In the genomic region with DNA sequence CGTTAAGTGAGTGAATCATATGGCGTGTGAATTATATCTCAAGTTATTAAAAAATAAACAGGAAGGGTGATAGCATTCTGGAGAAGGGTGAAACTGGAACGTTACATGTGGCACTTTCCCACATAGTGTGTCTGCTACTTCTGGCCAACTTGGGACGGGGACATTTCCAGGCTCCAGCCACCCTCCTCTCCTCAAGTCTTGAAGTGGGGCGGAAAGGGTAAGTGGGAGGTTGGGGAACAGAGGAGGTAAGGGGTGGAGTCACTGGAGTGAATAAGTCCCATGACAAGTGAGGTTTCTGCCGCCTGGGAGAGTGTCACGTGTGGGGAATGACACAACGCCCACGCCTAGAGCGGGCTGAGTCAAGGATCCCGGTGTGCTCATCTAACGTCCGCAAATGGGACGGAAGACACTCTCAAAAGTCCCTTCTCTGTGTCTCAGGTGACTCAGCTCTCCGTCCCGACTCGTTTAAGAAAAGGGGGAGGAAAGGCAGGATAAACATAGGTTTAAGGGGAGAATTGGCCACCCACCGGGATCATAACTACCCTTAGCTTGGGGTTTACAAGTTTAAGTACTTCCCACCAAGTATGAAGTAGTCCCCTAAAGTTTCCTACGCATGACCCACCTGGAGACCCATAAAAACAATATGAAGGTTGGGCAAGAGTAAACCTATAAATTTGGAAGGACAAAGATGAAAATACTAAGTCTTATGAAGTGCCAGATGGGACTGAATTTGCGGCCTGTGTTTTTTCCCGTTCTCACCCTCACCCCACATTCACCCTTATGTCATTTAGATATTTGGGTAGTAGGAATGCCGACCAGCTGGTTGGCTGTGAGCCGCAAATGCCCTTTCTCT, we compare ENCODE assay signal across 1 cellular context.
TF ChIP-seq lines count a peak whose summit lies in the region.

No MANE protein-coding gene starts in this region.

TF ChIP-seq in HepG2, 621 proteins besides CTCF, POLR2A, EP300 and RAD21 (continued from another document and continues in another):
- TF ChIP-seq RBM22 (optimal IDR thresholded peaks at IDR 0.05; ENCODE audit: low read length) (no peak), ZNF253 (CRISPR knock-in tag; IDR thresholded peaks at IDR 0.05; ENCODE audit: borderline replicate concordance) (no peak), KDM3A (CRISPR knock-in tag; IDR thresholded peaks at IDR 0.05; ENCODE audit: low read depth) (no peak; the same call in 1 of the 2 replicates), ZNF549 (CRISPR knock-in tag; IDR thresholded peaks at IDR 0.05) (no peak), AHR (CRISPR knock-in tag; IDR thresholded peaks at IDR 0.05) (peak; percentile 55; the same call in 1 of the 2 replicates), HOXA7 (CRISPR knock-in tag; IDR thresholded peaks at IDR 0.05) (no peak), ZKSCAN5 (CRISPR knock-in tag; IDR thresholded peaks at IDR 0.05) (peak; percentile 69; the same call in 1 of the 2 replicates), ZNF329 (CRISPR knock-in tag; IDR thresholded peaks at IDR 0.05; ENCODE audit: low read depth) (no peak), ZNF703 (CRISPR knock-in tag; IDR thresholded peaks at IDR 0.05; ENCODE audit: borderline replicate concordance) (no peak), ZNF629 (CRISPR knock-in tag; conservative IDR thresholded peaks at IDR 0.05) (no peak), ZNF737 (CRISPR knock-in tag; IDR thresholded peaks at IDR 0.05; ENCODE audit: borderline replicate concordance) (no peak), RORA (CRISPR knock-in tag; IDR thresholded peaks at IDR 0.05) (no peak), ZNF713 (CRISPR knock-in tag; IDR thresholded peaks at IDR 0.05) (no peak), SMYD3 (CRISPR knock-in tag; IDR thresholded peaks at IDR 0.05) (no peak), ZNF777 (CRISPR knock-in tag; IDR thresholded peaks at IDR 0.05) (no peak), ZNF670 (CRISPR knock-in tag; IDR thresholded peaks at IDR 0.05; ENCODE audit: borderline replicate concordance) (no peak), HMGA1 (CRISPR knock-in tag; conservative IDR thresholded peaks at IDR 0.05) (no peak), ZNF569 (CRISPR knock-in tag; IDR thresholded peaks at IDR 0.05; ENCODE audit: borderline replicate concordance) (no peak), ZNF766 (CRISPR knock-in tag; IDR thresholded peaks at IDR 0.05; ENCODE audit: borderline replicate concordance) (peak; percentile 91; the same call in 1 of the 2 replicates), MTA3 (CRISPR knock-in tag; IDR thresholded peaks at IDR 0.05) (no peak), TEAD2 (CRISPR knock-in tag; IDR thresholded peaks at IDR 0.05) (no peak), ZNF572 (CRISPR knock-in tag; IDR thresholded peaks at IDR 0.05) (no peak), ZFP36L2 (CRISPR knock-in tag; IDR thresholded peaks at IDR 0.05) (no peak), ZBTB7B (CRISPR knock-in tag; IDR thresholded peaks at IDR 0.05) (no peak), SP5 (CRISPR knock-in tag; IDR thresholded peaks at IDR 0.05; ENCODE audit: borderline replicate concordance, low read depth) (peak; percentile 78), GABPA (IDR thresholded peaks at IDR 0.05; ENCODE audit: low read depth, low read length) (no peak), GABPA (CRISPR knock-in tag; IDR thresholded peaks at IDR 0.05; ENCODE audit: low read depth) (peak; percentile 41; the same call in 1 of the 2 replicates), ZNF761 (CRISPR knock-in tag; conservative IDR thresholded peaks at IDR 0.05) (no peak), MAFF (IDR thresholded peaks at IDR 0.05; ENCODE audit: low read depth, low read length) (no peak), FOSL2 (CRISPR knock-in tag; IDR thresholded peaks at IDR 0.05) (peak; percentile 87), ZNF564 (CRISPR knock-in tag; IDR thresholded peaks at IDR 0.05) (0 out of 2 replicates have a peak, but pooled peaks have one; percentile 12)
- TF ChIP-seq, protein P1, sequence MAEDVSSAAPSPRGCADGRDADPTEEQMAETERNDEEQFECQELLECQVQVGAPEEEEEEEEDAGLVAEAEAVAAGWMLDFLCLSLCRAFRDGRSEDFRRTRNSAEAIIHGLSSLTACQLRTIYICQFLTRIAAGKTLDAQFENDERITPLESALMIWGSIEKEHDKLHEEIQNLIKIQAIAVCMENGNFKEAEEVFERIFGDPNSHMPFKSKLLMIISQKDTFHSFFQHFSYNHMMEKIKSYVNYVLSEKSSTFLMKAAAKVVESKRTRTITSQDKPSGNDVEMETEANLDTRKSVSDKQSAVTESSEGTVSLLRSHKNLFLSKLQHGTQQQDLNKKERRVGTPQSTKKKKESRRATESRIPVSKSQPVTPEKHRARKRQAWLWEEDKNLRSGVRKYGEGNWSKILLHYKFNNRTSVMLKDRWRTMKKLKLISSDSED (CRISPR knock-in tag; IDR thresholded peaks at IDR 0.05) = no peak
- TF ChIP-seq, protein P2, sequence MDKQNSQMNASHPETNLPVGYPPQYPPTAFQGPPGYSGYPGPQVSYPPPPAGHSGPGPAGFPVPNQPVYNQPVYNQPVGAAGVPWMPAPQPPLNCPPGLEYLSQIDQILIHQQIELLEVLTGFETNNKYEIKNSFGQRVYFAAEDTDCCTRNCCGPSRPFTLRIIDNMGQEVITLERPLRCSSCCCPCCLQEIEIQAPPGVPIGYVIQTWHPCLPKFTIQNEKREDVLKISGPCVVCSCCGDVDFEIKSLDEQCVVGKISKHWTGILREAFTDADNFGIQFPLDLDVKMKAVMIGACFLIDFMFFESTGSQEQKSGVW (CRISPR knock-in tag; IDR thresholded peaks at IDR 0.05; ENCODE audit: borderline replicate concordance) = no peak
- TF ChIP-seq, protein P3, sequence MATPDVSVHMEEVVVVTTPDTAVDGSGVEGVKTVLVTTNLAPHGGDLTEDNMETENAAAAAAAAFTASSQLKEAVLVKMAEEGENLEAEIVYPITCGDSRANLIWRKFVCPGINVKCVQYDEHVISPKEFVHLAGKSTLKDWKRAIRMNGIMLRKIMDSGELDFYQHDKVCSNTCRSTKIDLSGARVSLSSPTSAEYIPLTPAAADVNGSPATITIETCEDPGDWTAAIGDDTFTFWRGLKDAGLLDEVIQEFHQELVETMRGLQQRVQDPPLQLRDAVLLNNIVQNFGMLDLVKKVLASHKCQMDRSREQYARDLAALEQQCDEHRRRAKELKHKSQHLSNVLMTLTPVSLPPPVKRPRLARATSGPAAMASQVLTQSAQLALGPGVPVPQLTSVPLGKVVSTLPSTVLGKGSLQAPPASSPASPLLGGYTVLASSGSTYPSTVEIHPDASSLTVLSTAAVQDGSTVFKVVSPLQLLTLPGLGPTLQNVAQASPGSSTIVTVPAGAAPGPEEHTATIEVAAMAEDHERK (CRISPR knock-in tag; IDR thresholded peaks at IDR 0.05; ENCODE audit: low read depth) = no peak
- TF ChIP-seq, protein P4, sequence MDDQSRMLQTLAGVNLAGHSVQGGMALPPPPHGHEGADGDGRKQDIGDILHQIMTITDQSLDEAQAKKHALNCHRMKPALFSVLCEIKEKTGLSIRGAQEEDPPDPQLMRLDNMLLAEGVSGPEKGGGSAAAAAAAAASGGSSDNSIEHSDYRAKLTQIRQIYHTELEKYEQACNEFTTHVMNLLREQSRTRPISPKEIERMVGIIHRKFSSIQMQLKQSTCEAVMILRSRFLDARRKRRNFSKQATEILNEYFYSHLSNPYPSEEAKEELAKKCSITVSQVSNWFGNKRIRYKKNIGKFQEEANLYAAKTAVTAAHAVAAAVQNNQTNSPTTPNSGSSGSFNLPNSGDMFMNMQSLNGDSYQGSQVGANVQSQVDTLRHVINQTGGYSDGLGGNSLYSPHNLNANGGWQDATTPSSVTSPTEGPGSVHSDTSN (CRISPR knock-in tag; IDR thresholded peaks at IDR 0.05; ENCODE audit: borderline replicate concordance) = no peak
- TF ChIP-seq, protein P5, sequence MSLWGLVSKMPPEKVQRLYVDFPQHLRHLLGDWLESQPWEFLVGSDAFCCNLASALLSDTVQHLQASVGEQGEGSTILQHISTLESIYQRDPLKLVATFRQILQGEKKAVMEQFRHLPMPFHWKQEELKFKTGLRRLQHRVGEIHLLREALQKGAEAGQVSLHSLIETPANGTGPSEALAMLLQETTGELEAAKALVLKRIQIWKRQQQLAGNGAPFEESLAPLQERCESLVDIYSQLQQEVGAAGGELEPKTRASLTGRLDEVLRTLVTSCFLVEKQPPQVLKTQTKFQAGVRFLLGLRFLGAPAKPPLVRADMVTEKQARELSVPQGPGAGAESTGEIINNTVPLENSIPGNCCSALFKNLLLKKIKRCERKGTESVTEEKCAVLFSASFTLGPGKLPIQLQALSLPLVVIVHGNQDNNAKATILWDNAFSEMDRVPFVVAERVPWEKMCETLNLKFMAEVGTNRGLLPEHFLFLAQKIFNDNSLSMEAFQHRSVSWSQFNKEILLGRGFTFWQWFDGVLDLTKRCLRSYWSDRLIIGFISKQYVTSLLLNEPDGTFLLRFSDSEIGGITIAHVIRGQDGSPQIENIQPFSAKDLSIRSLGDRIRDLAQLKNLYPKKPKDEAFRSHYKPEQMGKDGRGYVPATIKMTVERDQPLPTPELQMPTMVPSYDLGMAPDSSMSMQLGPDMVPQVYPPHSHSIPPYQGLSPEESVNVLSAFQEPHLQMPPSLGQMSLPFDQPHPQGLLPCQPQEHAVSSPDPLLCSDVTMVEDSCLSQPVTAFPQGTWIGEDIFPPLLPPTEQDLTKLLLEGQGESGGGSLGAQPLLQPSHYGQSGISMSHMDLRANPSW (CRISPR knock-in tag; IDR thresholded peaks at IDR 0.05; ENCODE audit: borderline replicate concordance) = no peak
- TF ChIP-seq, protein P6, sequence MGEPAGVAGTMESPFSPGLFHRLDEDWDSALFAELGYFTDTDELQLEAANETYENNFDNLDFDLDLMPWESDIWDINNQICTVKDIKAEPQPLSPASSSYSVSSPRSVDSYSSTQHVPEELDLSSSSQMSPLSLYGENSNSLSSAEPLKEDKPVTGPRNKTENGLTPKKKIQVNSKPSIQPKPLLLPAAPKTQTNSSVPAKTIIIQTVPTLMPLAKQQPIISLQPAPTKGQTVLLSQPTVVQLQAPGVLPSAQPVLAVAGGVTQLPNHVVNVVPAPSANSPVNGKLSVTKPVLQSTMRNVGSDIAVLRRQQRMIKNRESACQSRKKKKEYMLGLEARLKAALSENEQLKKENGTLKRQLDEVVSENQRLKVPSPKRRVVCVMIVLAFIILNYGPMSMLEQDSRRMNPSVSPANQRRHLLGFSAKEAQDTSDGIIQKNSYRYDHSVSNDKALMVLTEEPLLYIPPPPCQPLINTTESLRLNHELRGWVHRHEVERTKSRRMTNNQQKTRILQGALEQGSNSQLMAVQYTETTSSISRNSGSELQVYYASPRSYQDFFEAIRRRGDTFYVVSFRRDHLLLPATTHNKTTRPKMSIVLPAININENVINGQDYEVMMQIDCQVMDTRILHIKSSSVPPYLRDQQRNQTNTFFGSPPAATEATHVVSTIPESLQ (CRISPR knock-in tag; conservative IDR thresholded peaks at IDR 0.05) = no peak
- TF ChIP-seq, protein P7, sequence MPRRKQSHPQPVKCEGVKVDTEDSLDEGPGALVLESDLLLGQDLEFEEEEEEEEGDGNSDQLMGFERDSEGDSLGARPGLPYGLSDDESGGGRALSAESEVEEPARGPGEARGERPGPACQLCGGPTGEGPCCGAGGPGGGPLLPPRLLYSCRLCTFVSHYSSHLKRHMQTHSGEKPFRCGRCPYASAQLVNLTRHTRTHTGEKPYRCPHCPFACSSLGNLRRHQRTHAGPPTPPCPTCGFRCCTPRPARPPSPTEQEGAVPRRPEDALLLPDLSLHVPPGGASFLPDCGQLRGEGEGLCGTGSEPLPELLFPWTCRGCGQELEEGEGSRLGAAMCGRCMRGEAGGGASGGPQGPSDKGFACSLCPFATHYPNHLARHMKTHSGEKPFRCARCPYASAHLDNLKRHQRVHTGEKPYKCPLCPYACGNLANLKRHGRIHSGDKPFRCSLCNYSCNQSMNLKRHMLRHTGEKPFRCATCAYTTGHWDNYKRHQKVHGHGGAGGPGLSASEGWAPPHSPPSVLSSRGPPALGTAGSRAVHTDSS (CRISPR knock-in tag; conservative IDR thresholded peaks at IDR 0.05) = no peak
- TF ChIP-seq, protein P8, sequence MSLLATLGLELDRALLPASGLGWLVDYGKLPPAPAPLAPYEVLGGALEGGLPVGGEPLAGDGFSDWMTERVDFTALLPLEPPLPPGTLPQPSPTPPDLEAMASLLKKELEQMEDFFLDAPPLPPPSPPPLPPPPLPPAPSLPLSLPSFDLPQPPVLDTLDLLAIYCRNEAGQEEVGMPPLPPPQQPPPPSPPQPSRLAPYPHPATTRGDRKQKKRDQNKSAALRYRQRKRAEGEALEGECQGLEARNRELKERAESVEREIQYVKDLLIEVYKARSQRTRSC (CRISPR knock-in tag; IDR thresholded peaks at IDR 0.05; ENCODE audit: low read depth) = no peak
- TF ChIP-seq, protein P9, sequence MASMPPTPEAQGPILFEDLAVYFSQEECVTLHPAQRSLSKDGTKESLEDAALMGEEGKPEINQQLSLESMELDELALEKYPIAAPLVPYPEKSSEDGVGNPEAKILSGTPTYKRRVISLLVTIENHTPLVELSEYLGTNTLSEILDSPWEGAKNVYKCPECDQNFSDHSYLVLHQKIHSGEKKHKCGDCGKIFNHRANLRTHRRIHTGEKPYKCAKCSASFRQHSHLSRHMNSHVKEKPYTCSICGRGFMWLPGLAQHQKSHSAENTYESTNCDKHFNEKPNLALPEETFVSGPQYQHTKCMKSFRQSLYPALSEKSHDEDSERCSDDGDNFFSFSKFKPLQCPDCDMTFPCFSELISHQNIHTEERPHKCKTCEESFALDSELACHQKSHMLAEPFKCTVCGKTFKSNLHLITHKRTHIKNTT (CRISPR knock-in tag; IDR thresholded peaks at IDR 0.05) = no peak
- TF ChIP-seq, protein P10, sequence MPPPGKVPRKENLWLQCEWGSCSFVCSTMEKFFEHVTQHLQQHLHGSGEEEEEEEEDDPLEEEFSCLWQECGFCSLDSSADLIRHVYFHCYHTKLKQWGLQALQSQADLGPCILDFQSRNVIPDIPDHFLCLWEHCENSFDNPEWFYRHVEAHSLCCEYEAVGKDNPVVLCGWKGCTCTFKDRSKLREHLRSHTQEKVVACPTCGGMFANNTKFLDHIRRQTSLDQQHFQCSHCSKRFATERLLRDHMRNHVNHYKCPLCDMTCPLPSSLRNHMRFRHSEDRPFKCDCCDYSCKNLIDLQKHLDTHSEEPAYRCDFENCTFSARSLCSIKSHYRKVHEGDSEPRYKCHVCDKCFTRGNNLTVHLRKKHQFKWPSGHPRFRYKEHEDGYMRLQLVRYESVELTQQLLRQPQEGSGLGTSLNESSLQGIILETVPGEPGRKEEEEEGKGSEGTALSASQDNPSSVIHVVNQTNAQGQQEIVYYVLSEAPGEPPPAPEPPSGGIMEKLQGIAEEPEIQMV (CRISPR knock-in tag; IDR thresholded peaks at IDR 0.05; ENCODE audit: low read depth) = peak; percentile 62; the same call in 1 of the 2 replicates
- TF ChIP-seq, protein P11, sequence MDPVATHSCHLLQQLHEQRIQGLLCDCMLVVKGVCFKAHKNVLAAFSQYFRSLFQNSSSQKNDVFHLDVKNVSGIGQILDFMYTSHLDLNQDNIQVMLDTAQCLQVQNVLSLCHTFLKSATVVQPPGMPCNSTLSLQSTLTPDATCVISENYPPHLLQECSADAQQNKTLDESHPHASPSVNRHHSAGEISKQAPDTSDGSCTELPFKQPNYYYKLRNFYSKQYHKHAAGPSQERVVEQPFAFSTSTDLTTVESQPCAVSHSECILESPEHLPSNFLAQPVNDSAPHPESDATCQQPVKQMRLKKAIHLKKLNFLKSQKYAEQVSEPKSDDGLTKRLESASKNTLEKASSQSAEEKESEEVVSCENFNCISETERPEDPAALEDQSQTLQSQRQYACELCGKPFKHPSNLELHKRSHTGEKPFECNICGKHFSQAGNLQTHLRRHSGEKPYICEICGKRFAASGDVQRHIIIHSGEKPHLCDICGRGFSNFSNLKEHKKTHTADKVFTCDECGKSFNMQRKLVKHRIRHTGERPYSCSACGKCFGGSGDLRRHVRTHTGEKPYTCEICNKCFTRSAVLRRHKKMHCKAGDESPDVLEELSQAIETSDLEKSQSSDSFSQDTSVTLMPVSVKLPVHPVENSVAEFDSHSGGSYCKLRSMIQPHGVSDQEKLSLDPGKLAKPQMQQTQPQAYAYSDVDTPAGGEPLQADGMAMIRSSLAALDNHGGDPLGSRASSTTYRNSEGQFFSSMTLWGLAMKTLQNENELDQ (CRISPR knock-in tag; IDR thresholded peaks at IDR 0.05; ENCODE audit: borderline replicate concordance) = no peak
